2 cellular contexts compared by ENCODE assay signal in the genomic region with DNA sequence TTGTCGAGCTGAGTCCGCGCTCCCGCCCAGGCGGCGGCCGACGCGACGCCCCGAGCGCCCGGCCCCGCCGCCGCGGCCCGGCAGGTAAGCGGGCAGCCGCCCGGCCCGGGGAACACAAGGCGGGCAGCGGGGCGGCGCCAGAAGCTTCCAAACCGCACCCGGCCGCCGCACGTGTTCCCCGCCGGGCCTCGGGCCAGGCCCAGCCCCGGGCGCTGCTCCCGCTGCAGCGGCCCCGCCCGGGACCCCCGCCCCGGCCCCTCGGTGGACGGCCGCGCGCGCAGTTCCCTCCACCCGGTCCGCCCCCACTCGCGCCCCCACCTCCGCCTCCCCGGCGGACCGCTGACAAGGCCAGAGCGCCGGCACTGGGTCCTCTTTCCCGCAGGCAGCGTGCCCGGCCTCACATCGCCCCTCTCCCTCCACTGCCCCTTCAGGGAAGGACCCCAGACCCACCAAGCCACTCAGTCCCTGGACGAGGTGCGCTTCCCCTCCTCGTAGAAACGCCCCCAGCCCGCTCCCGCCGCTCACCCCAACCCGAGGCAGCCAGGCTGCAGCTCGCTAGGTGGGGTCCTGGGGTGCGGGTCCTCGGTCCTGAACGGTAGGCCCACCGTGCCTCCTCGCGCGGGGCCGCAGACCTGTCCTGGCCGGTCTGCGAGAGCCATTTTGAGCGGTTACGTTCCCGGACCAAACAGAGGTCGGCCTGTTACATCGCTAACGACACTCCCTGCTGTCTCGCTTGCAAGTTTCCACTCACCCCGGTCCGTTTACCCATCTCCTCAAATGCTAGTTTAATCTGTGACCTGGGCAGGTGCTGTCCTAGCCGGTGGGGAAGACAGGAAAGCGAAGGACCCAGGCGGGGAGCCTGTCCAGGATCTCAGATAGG.
TF ChIP-seq lines count a peak whose summit lies in the region.

No MANE protein-coding gene starts in this region.

TF ChIP-seq in GM12891, 5 proteins besides CTCF, POLR2A, EP300 and RAD21:
- TF ChIP-seq POLR2AphosphoS5 (IDR thresholded peaks at IDR 0.05; ENCODE audit: low read depth, low read length) (no peak), PAX5 (IDR thresholded peaks at IDR 0.05; ENCODE audit: insufficient read depth, low read length, severe bottlenecking) (no peak), TAF1 (IDR thresholded peaks at IDR 0.05; ENCODE audit: low read depth, low read length) (no peak; the same call in 1 of the 2 replicates)
TF ChIP-seq in GM12891: peak in this region for 0.

TF ChIP-seq in HepG2, 621 proteins besides CTCF, POLR2A, EP300 and RAD21 (continues in another document):
- TF ChIP-seq, protein P1, sequence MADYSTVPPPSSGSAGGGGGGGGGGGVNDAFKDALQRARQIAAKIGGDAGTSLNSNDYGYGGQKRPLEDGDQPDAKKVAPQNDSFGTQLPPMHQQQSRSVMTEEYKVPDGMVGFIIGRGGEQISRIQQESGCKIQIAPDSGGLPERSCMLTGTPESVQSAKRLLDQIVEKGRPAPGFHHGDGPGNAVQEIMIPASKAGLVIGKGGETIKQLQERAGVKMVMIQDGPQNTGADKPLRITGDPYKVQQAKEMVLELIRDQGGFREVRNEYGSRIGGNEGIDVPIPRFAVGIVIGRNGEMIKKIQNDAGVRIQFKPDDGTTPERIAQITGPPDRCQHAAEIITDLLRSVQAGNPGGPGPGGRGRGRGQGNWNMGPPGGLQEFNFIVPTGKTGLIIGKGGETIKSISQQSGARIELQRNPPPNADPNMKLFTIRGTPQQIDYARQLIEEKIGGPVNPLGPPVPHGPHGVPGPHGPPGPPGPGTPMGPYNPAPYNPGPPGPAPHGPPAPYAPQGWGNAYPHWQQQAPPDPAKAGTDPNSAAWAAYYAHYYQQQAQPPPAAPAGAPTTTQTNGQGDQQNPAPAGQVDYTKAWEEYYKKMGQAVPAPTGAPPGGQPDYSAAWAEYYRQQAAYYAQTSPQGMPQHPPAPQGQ (CRISPR knock-in tag; IDR thresholded peaks at IDR 0.05; ENCODE audit: borderline replicate concordance) = no peak
- TF ChIP-seq HOXD1 (CRISPR knock-in tag; IDR thresholded peaks at IDR 0.05) (no peak), AKAP8 (CRISPR knock-in tag; IDR thresholded peaks at IDR 0.05) (no peak), PHF8 (CRISPR knock-in tag; IDR thresholded peaks at IDR 0.05) (peak; percentile 50), MED13 (CRISPR knock-in tag; IDR thresholded peaks at IDR 0.05) (no peak), HOXA9 (CRISPR knock-in tag; IDR thresholded peaks at IDR 0.05; ENCODE audit: borderline replicate concordance) (no peak), MAZ (IDR thresholded peaks at IDR 0.05; ENCODE audit: borderline replicate concordance, low read depth, low read length) (no peak), MAZ (CRISPR knock-in tag; IDR thresholded peaks at IDR 0.05; ENCODE audit: low read depth) (peak; percentile 45; the same call in 1 of the 2 replicates), RBFOX2 (IDR thresholded peaks at IDR 0.05; ENCODE audit: low read depth, low read length) (peak; percentile 41; the same call in 1 of the 2 replicates), PCBP1 (IDR thresholded peaks at IDR 0.05; ENCODE audit: borderline replicate concordance, low read depth, low read length) (no peak), ZSCAN30 (CRISPR knock-in tag; IDR thresholded peaks at IDR 0.05) (no peak), NR2F6 (IDR thresholded peaks at IDR 0.05) (no peak), NR2F6 (CRISPR knock-in tag; IDR thresholded peaks at IDR 0.05) (no peak), POLR2G (IDR thresholded peaks at IDR 0.05; ENCODE audit: low read depth, low read length) (no peak), ZNF75D (CRISPR knock-in tag; IDR thresholded peaks at IDR 0.05; ENCODE audit: borderline replicate concordance) (no peak), ZMYM3 (CRISPR knock-in tag; IDR thresholded peaks at IDR 0.05) (no peak), KMT2A (CRISPR knock-in tag; IDR thresholded peaks at IDR 0.05) (no peak), FOXJ3 (CRISPR knock-in tag; IDR thresholded peaks at IDR 0.05; ENCODE audit: borderline replicate concordance) (no peak), GATA4 (IDR thresholded peaks at IDR 0.05; ENCODE audit: borderline replicate concordance, low read depth) (no peak), RBM22 (optimal IDR thresholded peaks at IDR 0.05; ENCODE audit: low read length) (no peak), KDM2A (CRISPR knock-in tag; IDR thresholded peaks at IDR 0.05; ENCODE audit: borderline replicate concordance, low read depth) (0 out of 2 replicates have a peak, but pooled peaks have one; percentile 39), ARNT (IDR thresholded peaks at IDR 0.05) (no peak), ZNF136 (CRISPR knock-in tag; IDR thresholded peaks at IDR 0.05; ENCODE audit: low read depth) (no peak), ZNF674 (CRISPR knock-in tag; IDR thresholded peaks at IDR 0.05; ENCODE audit: low read depth) (no peak), RAD51 (IDR thresholded peaks at IDR 0.05; ENCODE audit: borderline replicate concordance) (no peak), ZNF552 (CRISPR knock-in tag; IDR thresholded peaks at IDR 0.05; ENCODE audit: borderline replicate concordance) (no peak), ZNF549 (CRISPR knock-in tag; IDR thresholded peaks at IDR 0.05) (no peak), NR1H2 (CRISPR knock-in tag; IDR thresholded peaks at IDR 0.05; ENCODE audit: borderline replicate concordance, low read depth) (no peak)
- TF ChIP-seq, protein P2, sequence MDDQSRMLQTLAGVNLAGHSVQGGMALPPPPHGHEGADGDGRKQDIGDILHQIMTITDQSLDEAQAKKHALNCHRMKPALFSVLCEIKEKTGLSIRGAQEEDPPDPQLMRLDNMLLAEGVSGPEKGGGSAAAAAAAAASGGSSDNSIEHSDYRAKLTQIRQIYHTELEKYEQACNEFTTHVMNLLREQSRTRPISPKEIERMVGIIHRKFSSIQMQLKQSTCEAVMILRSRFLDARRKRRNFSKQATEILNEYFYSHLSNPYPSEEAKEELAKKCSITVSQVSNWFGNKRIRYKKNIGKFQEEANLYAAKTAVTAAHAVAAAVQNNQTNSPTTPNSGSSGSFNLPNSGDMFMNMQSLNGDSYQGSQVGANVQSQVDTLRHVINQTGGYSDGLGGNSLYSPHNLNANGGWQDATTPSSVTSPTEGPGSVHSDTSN (CRISPR knock-in tag; IDR thresholded peaks at IDR 0.05; ENCODE audit: borderline replicate concordance) = no peak
- TF ChIP-seq, protein P3, sequence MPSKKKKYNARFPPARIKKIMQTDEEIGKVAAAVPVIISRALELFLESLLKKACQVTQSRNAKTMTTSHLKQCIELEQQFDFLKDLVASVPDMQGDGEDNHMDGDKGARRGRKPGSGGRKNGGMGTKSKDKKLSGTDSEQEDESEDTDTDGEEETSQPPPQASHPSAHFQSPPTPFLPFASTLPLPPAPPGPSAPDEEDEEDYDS (CRISPR knock-in tag; IDR thresholded peaks at IDR 0.05) = no peak
- TF ChIP-seq, protein P4, sequence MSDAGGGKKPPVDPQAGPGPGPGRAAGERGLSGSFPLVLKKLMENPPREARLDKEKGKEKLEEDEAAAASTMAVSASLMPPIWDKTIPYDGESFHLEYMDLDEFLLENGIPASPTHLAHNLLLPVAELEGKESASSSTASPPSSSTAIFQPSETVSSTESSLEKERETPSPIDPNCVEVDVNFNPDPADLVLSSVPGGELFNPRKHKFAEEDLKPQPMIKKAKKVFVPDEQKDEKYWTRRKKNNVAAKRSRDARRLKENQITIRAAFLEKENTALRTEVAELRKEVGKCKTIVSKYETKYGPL (CRISPR knock-in tag; IDR thresholded peaks at IDR 0.05) = no peak
- TF ChIP-seq, protein P5, sequence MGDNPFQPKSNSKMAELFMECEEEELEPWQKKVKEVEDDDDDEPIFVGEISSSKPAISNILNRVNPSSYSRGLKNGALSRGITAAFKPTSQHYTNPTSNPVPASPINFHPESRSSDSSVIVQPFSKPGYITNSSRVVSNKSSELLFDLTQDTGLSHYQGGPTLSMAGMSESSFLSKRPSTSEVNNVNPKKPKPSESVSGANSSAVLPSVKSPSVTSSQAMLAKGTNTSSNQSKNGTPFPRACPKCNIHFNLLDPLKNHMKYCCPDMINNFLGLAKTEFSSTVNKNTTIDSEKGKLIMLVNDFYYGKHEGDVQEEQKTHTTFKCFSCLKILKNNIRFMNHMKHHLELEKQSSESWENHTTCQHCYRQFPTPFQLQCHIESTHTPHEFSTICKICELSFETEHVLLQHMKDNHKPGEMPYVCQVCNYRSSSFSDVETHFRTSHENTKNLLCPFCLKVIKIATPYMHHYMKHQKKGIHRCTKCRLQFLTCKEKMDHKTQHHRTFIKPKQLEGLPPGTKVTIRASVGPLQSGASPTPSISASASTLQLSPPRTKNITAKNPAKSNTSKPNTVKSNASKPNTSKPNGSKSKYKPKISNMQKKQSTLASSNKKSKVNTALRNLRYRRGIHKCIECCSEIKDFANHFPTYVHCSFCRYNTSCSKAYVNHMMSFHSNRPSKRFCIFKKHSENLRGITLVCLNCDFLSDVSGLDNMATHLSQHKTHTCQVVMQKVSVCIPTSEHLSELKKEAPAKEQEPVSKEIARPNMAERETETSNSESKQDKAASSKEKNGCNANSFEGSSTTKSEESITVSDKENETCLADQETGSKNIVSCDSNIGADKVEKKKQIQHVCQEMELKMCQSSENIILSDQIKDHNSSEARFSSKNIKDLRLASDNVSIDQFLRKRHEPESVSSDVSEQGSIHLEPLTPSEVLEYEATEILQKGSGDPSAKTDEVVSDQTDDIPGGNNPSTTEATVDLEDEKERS (CRISPR knock-in tag; IDR thresholded peaks at IDR 0.05) = no peak
- TF ChIP-seq, protein P6, sequence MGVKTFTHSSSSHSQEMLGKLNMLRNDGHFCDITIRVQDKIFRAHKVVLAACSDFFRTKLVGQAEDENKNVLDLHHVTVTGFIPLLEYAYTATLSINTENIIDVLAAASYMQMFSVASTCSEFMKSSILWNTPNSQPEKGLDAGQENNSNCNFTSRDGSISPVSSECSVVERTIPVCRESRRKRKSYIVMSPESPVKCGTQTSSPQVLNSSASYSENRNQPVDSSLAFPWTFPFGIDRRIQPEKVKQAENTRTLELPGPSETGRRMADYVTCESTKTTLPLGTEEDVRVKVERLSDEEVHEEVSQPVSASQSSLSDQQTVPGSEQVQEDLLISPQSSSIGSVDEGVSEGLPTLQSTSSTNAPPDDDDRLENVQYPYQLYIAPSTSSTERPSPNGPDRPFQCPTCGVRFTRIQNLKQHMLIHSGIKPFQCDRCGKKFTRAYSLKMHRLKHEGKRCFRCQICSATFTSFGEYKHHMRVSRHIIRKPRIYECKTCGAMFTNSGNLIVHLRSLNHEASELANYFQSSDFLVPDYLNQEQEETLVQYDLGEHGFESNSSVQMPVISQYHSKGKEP (CRISPR knock-in tag; IDR thresholded peaks at IDR 0.05) = no peak
- TF ChIP-seq, protein P7, sequence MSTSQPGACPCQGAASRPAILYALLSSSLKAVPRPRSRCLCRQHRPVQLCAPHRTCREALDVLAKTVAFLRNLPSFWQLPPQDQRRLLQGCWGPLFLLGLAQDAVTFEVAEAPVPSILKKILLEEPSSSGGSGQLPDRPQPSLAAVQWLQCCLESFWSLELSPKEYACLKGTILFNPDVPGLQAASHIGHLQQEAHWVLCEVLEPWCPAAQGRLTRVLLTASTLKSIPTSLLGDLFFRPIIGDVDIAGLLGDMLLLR (CRISPR knock-in tag; IDR thresholded peaks at IDR 0.05) = no peak
- TF ChIP-seq, protein P8, sequence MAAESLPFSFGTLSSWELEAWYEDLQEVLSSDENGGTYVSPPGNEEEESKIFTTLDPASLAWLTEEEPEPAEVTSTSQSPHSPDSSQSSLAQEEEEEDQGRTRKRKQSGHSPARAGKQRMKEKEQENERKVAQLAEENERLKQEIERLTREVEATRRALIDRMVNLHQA (CRISPR knock-in tag; IDR thresholded peaks at IDR 0.05) = no peak
- TF ChIP-seq, protein P9, sequence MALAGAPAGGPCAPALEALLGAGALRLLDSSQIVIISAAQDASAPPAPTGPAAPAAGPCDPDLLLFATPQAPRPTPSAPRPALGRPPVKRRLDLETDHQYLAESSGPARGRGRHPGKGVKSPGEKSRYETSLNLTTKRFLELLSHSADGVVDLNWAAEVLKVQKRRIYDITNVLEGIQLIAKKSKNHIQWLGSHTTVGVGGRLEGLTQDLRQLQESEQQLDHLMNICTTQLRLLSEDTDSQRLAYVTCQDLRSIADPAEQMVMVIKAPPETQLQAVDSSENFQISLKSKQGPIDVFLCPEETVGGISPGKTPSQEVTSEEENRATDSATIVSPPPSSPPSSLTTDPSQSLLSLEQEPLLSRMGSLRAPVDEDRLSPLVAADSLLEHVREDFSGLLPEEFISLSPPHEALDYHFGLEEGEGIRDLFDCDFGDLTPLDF (CRISPR knock-in tag; IDR thresholded peaks at IDR 0.05) = no peak
- TF ChIP-seq, protein P10, sequence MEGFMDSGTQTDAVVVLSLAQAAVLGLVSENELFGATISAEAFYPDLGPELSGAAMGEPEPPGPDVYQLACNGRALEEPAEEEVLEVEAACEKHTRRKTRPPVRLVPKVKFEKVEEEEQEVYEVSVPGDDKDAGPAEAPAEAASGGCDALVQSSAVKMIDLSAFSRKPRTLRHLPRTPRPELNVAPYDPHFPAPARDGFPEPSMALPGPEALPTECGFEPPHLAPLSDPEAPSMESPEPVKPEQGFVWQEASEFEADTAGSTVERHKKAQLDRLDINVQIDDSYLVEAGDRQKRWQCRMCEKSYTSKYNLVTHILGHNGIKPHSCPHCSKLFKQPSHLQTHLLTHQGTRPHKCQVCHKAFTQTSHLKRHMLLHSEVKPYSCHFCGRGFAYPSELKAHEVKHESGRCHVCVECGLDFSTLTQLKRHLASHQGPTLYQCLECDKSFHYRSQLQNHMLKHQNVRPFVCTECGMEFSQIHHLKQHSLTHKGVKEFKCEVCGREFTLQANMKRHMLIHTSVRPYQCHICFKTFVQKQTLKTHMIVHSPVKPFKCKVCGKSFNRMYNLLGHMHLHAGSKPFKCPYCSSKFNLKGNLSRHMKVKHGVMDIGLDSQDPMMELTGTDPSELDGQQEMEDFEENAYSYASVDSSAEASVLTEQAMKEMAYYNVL (CRISPR knock-in tag; IDR thresholded peaks at IDR 0.05; ENCODE audit: borderline replicate concordance) = no peak
- TF ChIP-seq, protein P11, sequence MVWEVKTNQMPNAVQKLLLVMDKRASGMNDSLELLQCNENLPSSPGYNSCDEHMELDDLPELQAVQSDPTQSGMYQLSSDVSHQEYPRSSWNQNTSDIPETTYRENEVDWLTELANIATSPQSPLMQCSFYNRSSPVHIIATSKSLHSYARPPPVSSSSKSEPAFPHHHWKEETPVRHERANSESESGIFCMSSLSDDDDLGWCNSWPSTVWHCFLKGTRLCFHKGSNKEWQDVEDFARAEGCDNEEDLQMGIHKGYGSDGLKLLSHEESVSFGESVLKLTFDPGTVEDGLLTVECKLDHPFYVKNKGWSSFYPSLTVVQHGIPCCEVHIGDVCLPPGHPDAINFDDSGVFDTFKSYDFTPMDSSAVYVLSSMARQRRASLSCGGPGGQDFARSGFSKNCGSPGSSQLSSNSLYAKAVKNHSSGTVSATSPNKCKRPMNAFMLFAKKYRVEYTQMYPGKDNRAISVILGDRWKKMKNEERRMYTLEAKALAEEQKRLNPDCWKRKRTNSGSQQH (CRISPR knock-in tag; IDR thresholded peaks at IDR 0.05; ENCODE audit: low read depth) = 0 out of 2 replicates have a peak, but pooled peaks have one; percentile 17
